Comparison of ENCODE assay signal across 2 cellular contexts in the genomic region with DNA sequence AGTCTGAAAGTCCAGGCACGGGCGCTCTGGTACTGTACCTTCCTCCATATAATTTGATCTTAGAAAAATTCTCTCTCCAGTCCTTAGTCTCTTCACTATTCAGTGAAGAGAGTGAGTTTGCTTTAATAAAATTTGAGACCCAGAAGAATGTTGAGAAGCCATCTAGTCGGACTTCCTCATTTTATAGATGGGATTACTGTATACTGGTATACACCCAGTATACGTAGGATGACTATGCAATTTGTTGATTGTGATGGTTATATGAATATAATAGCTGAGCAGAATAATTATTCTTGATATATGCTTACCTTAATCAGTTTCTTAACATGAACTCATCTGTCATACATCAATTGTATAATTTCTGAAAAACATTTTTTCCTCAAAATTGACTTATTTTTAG.
A peak's percentile ranks its signal among the peaks of the same experiment; 100 is the strongest.
TF ChIP-seq lines count a peak whose summit lies in the region.

No MANE protein-coding gene starts in this region.

TF ChIP-seq in IMR-90, 13 proteins besides CTCF, POLR2A, EP300 and RAD21:
- TF ChIP-seq, protein P1, sequence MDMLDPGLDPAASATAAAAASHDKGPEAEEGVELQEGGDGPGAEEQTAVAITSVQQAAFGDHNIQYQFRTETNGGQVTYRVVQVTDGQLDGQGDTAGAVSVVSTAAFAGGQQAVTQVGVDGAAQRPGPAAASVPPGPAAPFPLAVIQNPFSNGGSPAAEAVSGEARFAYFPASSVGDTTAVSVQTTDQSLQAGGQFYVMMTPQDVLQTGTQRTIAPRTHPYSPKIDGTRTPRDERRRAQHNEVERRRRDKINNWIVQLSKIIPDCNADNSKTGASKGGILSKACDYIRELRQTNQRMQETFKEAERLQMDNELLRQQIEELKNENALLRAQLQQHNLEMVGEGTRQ (IDR thresholded peaks at IDR 0.05; ENCODE audit: low read depth, low read length), result no peak
- TF ChIP-seq MXI1 (IDR thresholded peaks at IDR 0.05; ENCODE audit: borderline replicate concordance, low read depth, low read length) (no peak), FOS (IDR thresholded peaks at IDR 0.05; ENCODE audit: low read depth, low read length) (no peak), NFE2L2 (IDR thresholded peaks at IDR 0.05; ENCODE audit: low read depth, low read length) (peak; percentile 41; the same call in 1 of the 2 replicates)

TF ChIP-seq in K562, 482 proteins besides CTCF, POLR2A, EP300 and RAD21:
- TF ChIP-seq ARID3B (CRISPR knock-in tag; IDR thresholded peaks at IDR 0.05; ENCODE audit: borderline replicate concordance), result no peak
- TF ChIP-seq ILK (tag; IDR thresholded peaks at IDR 0.05; ENCODE audit: borderline replicate concordance, low read depth), result no peak
- no peak for TF ChIP-seq LCOR (CRISPR knock-in tag; IDR thresholded peaks at IDR 0.05)
- TF ChIP-seq ZNF354B (CRISPR knock-in tag; IDR thresholded peaks at IDR 0.05), result no peak
- TF ChIP-seq NFYB (IDR thresholded peaks at IDR 0.05; ENCODE audit: extremely low read depth, insufficient read length), result no peak
- no peak for TF ChIP-seq ZNF785 (CRISPR knock-in tag; IDR thresholded peaks at IDR 0.05)
- peak; percentile 30; the same call in 1 of the 2 replicates for TF ChIP-seq NFE2 (IDR thresholded peaks at IDR 0.05; ENCODE audit: low read depth)
- peak; percentile 12; the same call in 1 of the 2 replicates for TF ChIP-seq NFE2L1 (tag; IDR thresholded peaks at IDR 0.05; ENCODE audit: borderline replicate concordance, low read depth)
- no peak for TF ChIP-seq NKRF (IDR thresholded peaks at IDR 0.05; ENCODE audit: borderline replicate concordance)
- TF ChIP-seq XRCC4 (IDR thresholded peaks at IDR 0.05; ENCODE audit: extremely low read depth, insufficient read depth, insufficient read length), result no peak
- peak; percentile 41; the same call in 1 of the 2 replicates for TF ChIP-seq SPI1 (IDR thresholded peaks at IDR 0.05; ENCODE audit: borderline replicate concordance, low read depth, low read length)
- TF ChIP-seq LEF1 (IDR thresholded peaks at IDR 0.05), result no peak
- TF ChIP-seq GABPB1 (CRISPR knock-in tag; IDR thresholded peaks at IDR 0.05), result no peak
- TF ChIP-seq RERE (CRISPR knock-in tag; IDR thresholded peaks at IDR 0.05; ENCODE audit: borderline replicate concordance), result no peak
- peak; percentile 52 for TF ChIP-seq MAFG (tag; conservative IDR thresholded peaks at IDR 0.05)
- TF ChIP-seq MAFF (IDR thresholded peaks at IDR 0.05; ENCODE audit: low read length), result peak; percentile 13; the same call in 1 of the 2 replicates
